Comparison of ENCODE assay signal across 8 cellular contexts in the genomic region with DNA sequence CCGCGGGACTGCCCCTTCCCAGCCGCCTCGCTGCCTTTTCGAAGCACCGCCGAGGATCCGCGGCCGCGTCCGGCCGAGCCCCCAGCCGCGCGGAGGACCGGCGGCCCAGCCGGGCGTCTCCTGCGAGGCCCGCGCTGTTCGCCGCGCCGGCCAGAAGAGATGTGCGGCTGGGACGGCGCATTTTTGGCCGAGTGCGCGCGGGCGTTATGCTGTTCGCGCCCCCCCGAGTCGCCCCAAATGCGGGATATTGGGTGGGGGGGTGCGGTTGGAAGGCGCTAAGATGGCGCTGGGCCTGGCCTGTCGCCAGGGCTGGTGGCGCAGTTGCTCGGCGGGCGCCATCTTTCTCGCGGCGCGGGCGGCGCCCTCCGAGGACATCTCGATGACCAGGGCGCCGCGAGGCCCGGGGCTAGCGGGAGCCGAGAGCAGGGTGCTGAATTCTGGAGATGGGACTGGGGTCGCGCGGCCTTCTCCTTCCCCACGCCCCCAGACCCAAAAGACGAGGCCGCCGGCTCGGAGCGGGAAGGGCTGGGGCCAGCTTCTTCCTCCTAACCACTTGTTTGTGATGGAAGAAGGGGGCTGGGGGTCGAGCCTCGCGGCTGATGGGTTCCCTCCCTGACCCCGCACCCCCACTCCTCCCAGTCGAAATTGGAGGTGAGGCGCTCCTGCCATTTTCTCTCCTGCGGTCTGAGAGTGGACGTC. TPM values are rescaled to one million over a fixed set of nuclear protein-coding genes. Genes with fewer than 3 reads are reported as not detected.
DNase-seq lines count a peak whose midpoint lies in the region; TF ChIP-seq lines count a peak whose summit lies in the region.

No MANE protein-coding gene starts in this region.

- DNase-seq in AG09309 (ENCODE audit: low read depth) (no peak), KBM-7 (peak; percentile 69), SK-N-SH (peak; percentile 86), cardiac muscle cell (ENCODE audit: low read depth in 1 of 2, low spot score in 1 of 2) (peak; percentile 80 to 82), tibial nerve (ENCODE audit: low spot score in 2 of 2) (peak; percentile 65 to 72)
- peak; percentile 79 for DNase-seq in activated naive CD8-positive, alpha-beta T cell treated with anti-CD3 and anti-CD28 coated beads for 36 hours

- POLR2A ChIA-PET in SK-N-SH (lab: Yijun Ruan, JAX) = interaction anchor here (0.5 to 4.2 kb wide), 10 partner anchors 9 to 348 kb away, joined by 3 to 59 read pairs (median 5); partner anchors contain the start of genes CNPY3, RPL7L1 and TBCC

- CTCF ChIA-PET in SK-N-SH (lab: Yijun Ruan, JAX) = interaction anchor here (1.9 kb wide), 1 partner anchor 37 kb away, joined by 6 read pairs; the partner anchor contains the start of gene TBCC

- H3K4me3 ChIP-seq in AG09309 (ENCODE audit: control insufficient read depth, low read depth, low read length) (peak overlapping the region; percentile 95), SK-N-SH (ENCODE audit: low read depth in 2 of 2, low read length in 1 of 2) (peak overlapping the region; percentile 64 to 73), cardiac muscle cell (peak overlapping the region; percentile 98), parathyroid adenoma (ENCODE audit: low read depth, low read length) (peak overlapping the region; percentile 99), tibial nerve (peak overlapping the region; percentile 63 to 100 (median 92))

- peaks cover 5% of the 10 kb centered on the region for H3F3A ChIP-seq in SK-N-SH (replicated peaks; ENCODE audit: insufficient read depth)

- no peaks in the 10 kb centered on the region for H3K27me3 Mint-ChIP-seq in activated naive CD8-positive, alpha-beta T cell treated with anti-CD3 and anti-CD28 coated beads for 36 hours

- H4K20me1 ChIP-seq in SK-N-SH (ENCODE audit: insufficient read depth) = no peaks in the 10 kb centered on the region

- no peaks in the 10 kb centered on the region for H3K27me3 ChIP-seq in SK-N-SH (ENCODE audit: insufficient read depth)
- H3K27me3 ChIP-seq in cardiac muscle cell = no peaks in the 10 kb centered on the region
- H3K27me3 ChIP-seq in parathyroid adenoma (ENCODE audit: control insufficient read depth, insufficient read depth, low read length) = no peaks in the 10 kb centered on the region
- no peaks in the 10 kb centered on the region for H3K27me3 ChIP-seq in tibial nerve

- H3K36me3 Mint-ChIP-seq in activated naive CD8-positive, alpha-beta T cell treated with anti-CD3 and anti-CD28 coated beads for 36 hours = peaks cover 21% of the 10 kb centered on the region

- TF ChIP-seq EP300 in SK-N-SH (IDR thresholded peaks at IDR 0.05; ENCODE audit: borderline replicate concordance in 1 of 2, low read depth in 1 of 2, low read length in 1 of 2) (no peak), tibial nerve (IDR thresholded peaks at IDR 0.05) (peak in 1 of 2 donors; percentile 94)

- H3K4me3 Mint-ChIP-seq in activated naive CD8-positive, alpha-beta T cell treated with anti-CD3 and anti-CD28 coated beads for 36 hours = no peak overlapping the region

- peak overlapping the region; percentile 99 for H3K27ac Mint-ChIP-seq in activated naive CD8-positive, alpha-beta T cell treated with anti-CD3 and anti-CD28 coated beads for 36 hours

- H3K27ac ChIP-seq in SK-N-SH (ENCODE audit: low read depth in 2 of 2, low read length in 1 of 2) (peak overlapping the region; percentile 95), cardiac muscle cell (peak overlapping the region; percentile 100), parathyroid adenoma (peak overlapping the region; percentile 99), tibial nerve (peak overlapping the region; percentile 98 to 100 (median 99))

- H3K79me2 ChIP-seq in SK-N-SH (ENCODE audit: insufficient read depth) (peaks cover 73% of the 10 kb centered on the region), parathyroid adenoma (peaks cover 28% of the 10 kb centered on the region)

- H3K9ac ChIP-seq in SK-N-SH (peak overlapping the region; percentile 99), parathyroid adenoma (peak overlapping the region; percentile 99)

- TF ChIP-seq RAD21 in SK-N-SH (IDR thresholded peaks at IDR 0.05; ENCODE audit: low read length) = no peak

- H3K4me1 ChIP-seq in SK-N-SH (ENCODE audit: control insufficient read depth in 1 of 2, insufficient read depth in 2 of 2, low read depth in 1 of 2, low read length in 1 of 2) (peaks cover 8 to 19% of the 10 kb centered on the region in 2 experiments), cardiac muscle cell (ENCODE audit: low read depth) (peaks cover 16% of the 10 kb centered on the region), parathyroid adenoma (peaks cover 21% of the 10 kb centered on the region), tibial nerve (peaks cover 0 to 58% (median 26%) of the 10 kb centered on the region in 4 donors)

- peaks cover 26% of the 10 kb centered on the region for H3K4me1 Mint-ChIP-seq in activated naive CD8-positive, alpha-beta T cell treated with anti-CD3 and anti-CD28 coated beads for 36 hours

- H3K9me3 ChIP-seq in SK-N-SH = no peaks in the 10 kb centered on the region
- H3K9me3 ChIP-seq in cardiac muscle cell (ENCODE audit: low read depth) = no peaks in the 10 kb centered on the region
- H3K9me3 ChIP-seq in parathyroid adenoma (ENCODE audit: control insufficient read depth, low read length) = no peaks in the 10 kb centered on the region
- no peaks in the 10 kb centered on the region for H3K9me3 ChIP-seq in tibial nerve

- TF ChIP-seq POLR2A in GM18951 (IDR thresholded peaks at IDR 0.05; ENCODE audit: extremely low read depth, insufficient read depth, insufficient read length) = peak; percentile 84
- TF ChIP-seq POLR2A in tibial nerve (IDR thresholded peaks at IDR 0.05) = peak in 1 of 2 donors; percentile 8

- H3K36me3 ChIP-seq in SK-N-SH (replicated peaks in 1 of 2; ENCODE audit: control insufficient read depth in 1 of 2, insufficient read depth in 2 of 2, low read length in 1 of 2) (peaks cover 0 to 7% of the 10 kb centered on the region in 2 experiments), cardiac muscle cell (peaks cover 3% of the 10 kb centered on the region), parathyroid adenoma (ENCODE audit: control insufficient read depth, insufficient read depth, low read length) (no peaks in the 10 kb centered on the region), tibial nerve (no peaks in the 10 kb centered on the region)

- TF ChIP-seq CTCF in AG09309 (IDR thresholded peaks at IDR 0.05; ENCODE audit: control insufficient read depth, insufficient read depth, low read depth, low read length, missing control alignments) = no peak
- TF ChIP-seq CTCF in SK-N-SH (IDR thresholded peaks at IDR 0.05) = 0 out of 2 replicates have a peak, but pooled peaks have one; percentile 9
- no peak for TF ChIP-seq CTCF in cardiac muscle cell (IDR thresholded peaks at IDR 0.05; ENCODE audit: low read depth, low read length)
- no peak for TF ChIP-seq CTCF in parathyroid adenoma (IDR thresholded peaks at IDR 0.05)
- peak in 1 of 5 experiments; percentile 52 for TF ChIP-seq CTCF in tibial nerve (IDR thresholded peaks at IDR 0.05)

- peak overlapping the region; percentile 82 for H3K4me2 ChIP-seq in SK-N-SH
- H3K4me2 ChIP-seq in parathyroid adenoma (ENCODE audit: low read length) = peak overlapping the region; percentile 88

- in situ Hi-C loops in GM18951 (cut with MboI; ENCODE audit: low sequenced_read_pairs, unreplicated experiment) = no loop called here
- in situ Hi-C loops in KBM-7 (cut with MboI; ENCODE audit: low pct_unique_long_range_greater_than_20kb, low sequenced_read_pairs) = no loop called here

- no peaks in the 10 kb centered on the region for H3K9me2 ChIP-seq in SK-N-SH

- 2% methylated on average over 31 of the region's 79 CpGs for WGBS in SK-N-SH (ENCODE audit: low lambda C conversion rate)
- 0 to 1% methylated on average over 31 to 58 of the region's 79 CpGs for WGBS in tibial nerve, 2 donors

- no peaks in the 10 kb centered on the region for H3K9me3 Mint-ChIP-seq in activated naive CD8-positive, alpha-beta T cell treated with anti-CD3 and anti-CD28 coated beads for 36 hours

- H2AFZ ChIP-seq in SK-N-SH (ENCODE audit: low read depth) (no peak overlapping the region), parathyroid adenoma (peak overlapping the region; percentile 79)

TF ChIP-seq in SK-N-SH, 30 proteins besides CTCF, POLR2A, EP300 and RAD21 (continues in another document):
- TF ChIP-seq ZBTB33 (IDR thresholded peaks at IDR 0.05; ENCODE audit: borderline replicate concordance, low read depth) (no peak), GABPA (IDR thresholded peaks at IDR 0.05; ENCODE audit: low read depth) (no peak)

RNA-seq across cellular contexts. Expression of gene BICRAL, which starts 1.5 kb away (rescaled TPM):
- 5.1 and 6.6 TPM in 2 replicates for polyA plus RNA-seq in SK-N-SH (2012; rRNA removed)
- 5.2 and 6.2 TPM in 2 replicates for polyA plus RNA-seq in SK-N-SH (2012; cell fraction: cytosol; rRNA removed)
- polyA plus RNA-seq in SK-N-SH (2012; cell fraction: nucleus; rRNA removed) = 7.1 and 11.2 TPM in 2 replicates
- total RNA-seq in activated naive CD8-positive, alpha-beta T cell treated with anti-CD3 and anti-CD28 coated beads for 36 hours = 10 to 100 TPM; 10.6 to 10.7 TPM
- total RNA-seq in cardiac muscle cell = 5.3 and 7.2 TPM in 2 replicates
- polyA plus RNA-seq in cardiac muscle cell = 3.9 and 4.5 TPM in 2 replicates
- 10 to 100 TPM; 17.1 to 25.1 (median 23.2) TPM for total RNA-seq in tibial nerve

RNA-seq across cellular contexts. Expression of gene TBCC, which starts 37.4 kb away (rescaled TPM):
- polyA plus RNA-seq in SK-N-SH (2012; rRNA removed) = 12.7 and 18.2 TPM in 2 replicates
- polyA plus RNA-seq in SK-N-SH (2012; cell fraction: cytosol; rRNA removed) = 12.9 and 15.1 TPM in 2 replicates
- 11.8 and 12.9 TPM in 2 replicates for polyA plus RNA-seq in SK-N-SH (2012; cell fraction: nucleus; rRNA removed)
- total RNA-seq in activated naive CD8-positive, alpha-beta T cell treated with anti-CD3 and anti-CD28 coated beads for 36 hours = 10 to 100 TPM; 16.8 to 18.3 TPM
- 47.4 and 58.8 TPM in 2 replicates for total RNA-seq in cardiac muscle cell
- polyA plus RNA-seq in cardiac muscle cell = 53.3 and 67.1 TPM in 2 replicates
- 10 to 100 TPM; 20.7 to 29.4 (median 25.4) TPM for total RNA-seq in tibial nerve
